32 cellular contexts compared by ENCODE assay signal in the genomic region with DNA sequence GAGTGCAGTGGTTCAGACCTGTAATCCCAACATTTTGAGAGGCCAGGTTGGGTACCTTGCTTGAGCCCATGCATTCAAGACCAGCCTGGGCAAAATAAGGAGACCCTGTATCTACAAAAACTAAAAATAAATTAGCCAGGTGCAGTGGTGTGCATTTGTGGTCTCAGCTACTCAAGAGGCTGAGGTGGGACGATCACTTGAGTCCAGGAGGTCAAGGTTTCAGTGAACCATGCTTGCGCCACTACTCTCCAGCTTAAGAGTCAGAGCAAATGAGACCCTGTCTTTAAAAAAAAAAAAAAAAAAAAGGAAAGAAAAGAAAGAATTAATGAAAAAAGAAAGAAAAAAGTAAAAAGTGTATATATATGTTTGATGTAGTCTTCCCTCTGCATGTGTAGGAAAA.
"Had no signal": no experiment of that assay in that cellular context is flagged by ENCODE, and none has a peak within 500 bp of the region (broad histone marks: within the 10 kb centered on the region; RNA-seq: fewer than 3 reads in every experiment).

No MANE protein-coding gene starts in this region.

- FAIRE-seq: RCC 7860 had no signal

- H2AFZ ChIP-seq: PC-9 had no signal

- H3K9me3 ChIP-seq: SJCRH30 had no signal

- H3K4me2 ChIP-seq: PC-9 had no signal

- H3K4me3 ChIP-seq: PC-9, SJCRH30, SK-N-MC had no signal

- H3K27me3 ChIP-seq: SJCRH30 had no signal

- ATAC-seq: Panc1, Right ventricle myocardium inferior, SK-N-SH treated with all-trans-retinoic acid at 6 μM for 48 hours, T-cell had no signal

- H3K27ac ChIP-seq: PC-9, RWPE1, SJCRH30, SK-N-MC had no signal

- DNase-seq: Karpas-422, MM.1S, MV-4-11, NCI-H1092, NCI-H1105, NCI-H1417 treated with DMSO at 0.1 percent for 48 hours, NCI-H1436 treated with DMSO at 0.1 percent for 48 hours, NCI-H1694 treated with DMSO at 0.1 percent for 48 hours, NCI-H187 treated with DMSO at 0.1 percent for 48 hours, NCI-H2029, NCI-H2081 treated with DMSO at 0.1 percent for 48 hours, NCI-H2107, NCI-H2171, NCI-H226, NCI-H446 treated with DMSO at 0.1 percent for 48 hours, NCI-H510A, NCI-H524, NCI-H526, NCI-H69, NCI-H748 treated with DMSO at 0.1 percent for 48 hours, NCI-H82, PC-9, SHP77, SIG-M5, SJCRH30, T-cell had no signal

- H3K36me3 ChIP-seq: SJCRH30 had no signal

- H3K4me1 ChIP-seq: SJCRH30 had no signal
